ENCODE assay signal across 6 cellular contexts in genomic region chr1:78765489-78765888, GRCh38.
"Had no signal": no experiment of that assay in that cellular context is flagged by ENCODE, and none has a peak within 500 bp of the region (broad histone marks: within the 10 kb centered on the region; RNA-seq: fewer than 3 reads in every experiment).

No MANE protein-coding gene starts in this region.

- H3K4me3 ChIP-seq: K562 had no signal

- H3K27ac ChIP-seq: HL-60, KMS-11 had no signal

- DNase-seq: IMR-90, KBM-7, KG1 had no signal
